In the genomic region with DNA sequence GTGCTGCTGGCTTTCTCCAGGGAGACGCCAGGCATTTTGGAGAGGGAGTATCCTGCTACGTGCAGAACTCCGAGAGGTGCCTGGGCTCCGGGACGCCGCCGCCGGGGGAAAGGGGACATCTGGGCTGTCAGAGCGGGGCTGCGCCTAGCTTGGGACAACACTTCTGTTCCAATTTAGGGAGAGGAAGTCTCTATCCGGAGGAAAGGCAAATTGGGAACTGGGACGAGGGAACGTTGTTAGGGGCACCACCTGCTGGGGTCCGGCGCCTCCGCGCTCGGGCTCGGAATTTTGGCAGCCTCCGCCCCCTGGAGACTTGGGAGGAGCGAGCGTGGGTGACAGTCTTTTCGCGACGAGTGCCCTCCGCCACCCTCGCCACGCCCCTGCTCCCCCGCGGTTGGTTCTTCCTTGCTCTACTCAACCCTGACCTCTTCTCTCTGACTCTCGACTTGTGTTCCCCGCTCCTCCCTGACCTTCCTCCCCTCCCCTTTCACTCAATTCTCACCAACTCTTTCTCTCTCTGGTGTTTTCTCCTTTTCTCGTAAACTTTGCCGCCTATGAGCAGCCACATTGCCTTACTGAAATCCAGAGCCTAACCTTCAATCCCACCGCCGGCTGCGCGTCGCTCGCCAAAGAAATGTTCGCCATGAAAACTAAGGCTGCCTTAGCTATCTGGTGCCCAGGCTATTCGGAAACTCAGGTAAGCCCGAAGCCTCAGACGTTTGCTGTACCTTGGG, we compare ENCODE assay signal across 1 cellular context.
TF ChIP-seq lines count a peak whose summit lies in the region.

No MANE protein-coding gene starts in this region.

TF ChIP-seq in HEK293, 187 proteins besides CTCF, POLR2A, EP300 and RAD21 (continued from another document):
- TF ChIP-seq ZNF341 (tag by site-specific recombination; IDR thresholded peaks at IDR 0.05; ENCODE audit: low read depth): peak; percentile 69
- peak; percentile 80 for TF ChIP-seq PATZ1 (tag by site-specific recombination; IDR thresholded peaks at IDR 0.05)
- no peak for TF ChIP-seq MEIS1 (CRISPR knock-in tag; IDR thresholded peaks at IDR 0.05; ENCODE audit: borderline replicate concordance)
- no peak for TF ChIP-seq ZNF274 (IDR thresholded peaks at IDR 0.05; ENCODE audit: low read length)
- TF ChIP-seq ZNF274 (tag by site-specific recombination; IDR thresholded peaks at IDR 0.05; ENCODE audit: borderline replicate concordance): no peak
- TF ChIP-seq, protein P1, sequence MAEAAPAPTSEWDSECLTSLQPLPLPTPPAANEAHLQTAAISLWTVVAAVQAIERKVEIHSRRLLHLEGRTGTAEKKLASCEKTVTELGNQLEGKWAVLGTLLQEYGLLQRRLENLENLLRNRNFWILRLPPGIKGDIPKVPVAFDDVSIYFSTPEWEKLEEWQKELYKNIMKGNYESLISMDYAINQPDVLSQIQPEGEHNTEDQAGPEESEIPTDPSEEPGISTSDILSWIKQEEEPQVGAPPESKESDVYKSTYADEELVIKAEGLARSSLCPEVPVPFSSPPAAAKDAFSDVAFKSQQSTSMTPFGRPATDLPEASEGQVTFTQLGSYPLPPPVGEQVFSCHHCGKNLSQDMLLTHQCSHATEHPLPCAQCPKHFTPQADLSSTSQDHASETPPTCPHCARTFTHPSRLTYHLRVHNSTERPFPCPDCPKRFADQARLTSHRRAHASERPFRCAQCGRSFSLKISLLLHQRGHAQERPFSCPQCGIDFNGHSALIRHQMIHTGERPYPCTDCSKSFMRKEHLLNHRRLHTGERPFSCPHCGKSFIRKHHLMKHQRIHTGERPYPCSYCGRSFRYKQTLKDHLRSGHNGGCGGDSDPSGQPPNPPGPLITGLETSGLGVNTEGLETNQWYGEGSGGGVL (tag by site-specific recombination; IDR thresholded peaks at IDR 0.05): peak; percentile 20; the same call in 1 of the 2 replicates
- peak; percentile 96 for TF ChIP-seq ZBTB17 (tag by site-specific recombination; IDR thresholded peaks at IDR 0.05)
- TF ChIP-seq, protein P2, sequence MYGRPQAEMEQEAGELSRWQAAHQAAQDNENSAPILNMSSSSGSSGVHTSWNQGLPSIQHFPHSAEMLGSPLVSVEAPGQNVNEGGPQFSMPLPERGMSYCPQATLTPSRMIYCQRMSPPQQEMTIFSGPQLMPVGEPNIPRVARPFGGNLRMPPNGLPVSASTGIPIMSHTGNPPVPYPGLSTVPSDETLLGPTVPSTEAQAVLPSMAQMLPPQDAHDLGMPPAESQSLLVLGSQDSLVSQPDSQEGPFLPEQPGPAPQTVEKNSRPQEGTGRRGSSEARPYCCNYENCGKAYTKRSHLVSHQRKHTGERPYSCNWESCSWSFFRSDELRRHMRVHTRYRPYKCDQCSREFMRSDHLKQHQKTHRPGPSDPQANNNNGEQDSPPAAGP (tag by site-specific recombination; IDR thresholded peaks at IDR 0.05): 0 out of 2 replicates have a peak, but pooled peaks have one; percentile 15
- no peak for TF ChIP-seq ZNF558 (tag by site-specific recombination; IDR thresholded peaks at IDR 0.05)
- no peak for TF ChIP-seq ZNF292 (tag by site-specific recombination; IDR thresholded peaks at IDR 0.05; ENCODE audit: borderline replicate concordance, low read depth)
- TF ChIP-seq ZNF423 (tag by site-specific recombination; IDR thresholded peaks at IDR 0.05): peak; percentile 56; the same call in 1 of the 2 replicates
- peak; percentile 90 for TF ChIP-seq ZNF366 (tag by site-specific recombination; conservative IDR thresholded peaks at IDR 0.05)
- no peak for TF ChIP-seq ZNF701 (tag by site-specific recombination; IDR thresholded peaks at IDR 0.05)
- no peak for TF ChIP-seq ZNF19 (tag by site-specific recombination; IDR thresholded peaks at IDR 0.05; ENCODE audit: low read depth)
- TF ChIP-seq ZSCAN23 (tag by site-specific recombination; IDR thresholded peaks at IDR 0.05): no peak
- peak; percentile 94 for TF ChIP-seq ZBTB48 (tag by site-specific recombination; IDR thresholded peaks at IDR 0.05)
- TF ChIP-seq ZNF626 (tag by site-specific recombination; IDR thresholded peaks at IDR 0.05): no peak
- TF ChIP-seq, protein P3, sequence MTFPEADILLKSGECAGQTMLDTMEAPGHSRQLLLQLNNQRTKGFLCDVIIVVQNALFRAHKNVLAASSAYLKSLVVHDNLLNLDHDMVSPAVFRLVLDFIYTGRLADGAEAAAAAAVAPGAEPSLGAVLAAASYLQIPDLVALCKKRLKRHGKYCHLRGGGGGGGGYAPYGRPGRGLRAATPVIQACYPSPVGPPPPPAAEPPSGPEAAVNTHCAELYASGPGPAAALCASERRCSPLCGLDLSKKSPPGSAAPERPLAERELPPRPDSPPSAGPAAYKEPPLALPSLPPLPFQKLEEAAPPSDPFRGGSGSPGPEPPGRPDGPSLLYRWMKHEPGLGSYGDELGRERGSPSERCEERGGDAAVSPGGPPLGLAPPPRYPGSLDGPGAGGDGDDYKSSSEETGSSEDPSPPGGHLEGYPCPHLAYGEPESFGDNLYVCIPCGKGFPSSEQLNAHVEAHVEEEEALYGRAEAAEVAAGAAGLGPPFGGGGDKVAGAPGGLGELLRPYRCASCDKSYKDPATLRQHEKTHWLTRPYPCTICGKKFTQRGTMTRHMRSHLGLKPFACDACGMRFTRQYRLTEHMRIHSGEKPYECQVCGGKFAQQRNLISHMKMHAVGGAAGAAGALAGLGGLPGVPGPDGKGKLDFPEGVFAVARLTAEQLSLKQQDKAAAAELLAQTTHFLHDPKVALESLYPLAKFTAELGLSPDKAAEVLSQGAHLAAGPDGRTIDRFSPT (tag by site-specific recombination; IDR thresholded peaks at IDR 0.05): peak; percentile 96
- TF ChIP-seq ZSCAN5A (tag by site-specific recombination; IDR thresholded peaks at IDR 0.05): no peak
- TF ChIP-seq ZNF629 (tag by site-specific recombination; IDR thresholded peaks at IDR 0.05): 0 out of 2 replicates have a peak, but pooled peaks have one; percentile 34
- no peak for TF ChIP-seq ZNF624 (tag by site-specific recombination; IDR thresholded peaks at IDR 0.05)
- TF ChIP-seq ZNF777 (tag by site-specific recombination; IDR thresholded peaks at IDR 0.05; ENCODE audit: borderline replicate concordance): no peak
- TF ChIP-seq ZFP69B (tag by site-specific recombination; IDR thresholded peaks at IDR 0.05): 0 out of 2 replicates have a peak, but pooled peaks have one; percentile 19
- TF ChIP-seq MZF1 (tag by site-specific recombination; IDR thresholded peaks at IDR 0.05; ENCODE audit: borderline replicate concordance): peak; percentile 90
- no peak for TF ChIP-seq OSR2 (tag by site-specific recombination; IDR thresholded peaks at IDR 0.05)
- TF ChIP-seq, protein P4, sequence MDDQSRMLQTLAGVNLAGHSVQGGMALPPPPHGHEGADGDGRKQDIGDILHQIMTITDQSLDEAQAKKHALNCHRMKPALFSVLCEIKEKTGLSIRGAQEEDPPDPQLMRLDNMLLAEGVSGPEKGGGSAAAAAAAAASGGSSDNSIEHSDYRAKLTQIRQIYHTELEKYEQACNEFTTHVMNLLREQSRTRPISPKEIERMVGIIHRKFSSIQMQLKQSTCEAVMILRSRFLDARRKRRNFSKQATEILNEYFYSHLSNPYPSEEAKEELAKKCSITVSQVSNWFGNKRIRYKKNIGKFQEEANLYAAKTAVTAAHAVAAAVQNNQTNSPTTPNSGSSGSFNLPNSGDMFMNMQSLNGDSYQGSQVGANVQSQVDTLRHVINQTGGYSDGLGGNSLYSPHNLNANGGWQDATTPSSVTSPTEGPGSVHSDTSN (CRISPR knock-in tag; IDR thresholded peaks at IDR 0.05): 0 out of 2 replicates have a peak, but pooled peaks have one; percentile 34
- no peak for TF ChIP-seq ZSCAN18 (tag by site-specific recombination; IDR thresholded peaks at IDR 0.05)
- no peak; the same call in 1 of the 2 replicates for TF ChIP-seq YY1 (tag by site-specific recombination; IDR thresholded peaks at IDR 0.05)
- no peak for TF ChIP-seq TRIM28 (IDR thresholded peaks at IDR 0.05; ENCODE audit: borderline replicate concordance, low read length)
- TF ChIP-seq ZNF138 (tag by site-specific recombination; IDR thresholded peaks at IDR 0.05; ENCODE audit: borderline replicate concordance): no peak
- TF ChIP-seq ZXDB (tag by site-specific recombination; IDR thresholded peaks at IDR 0.05): peak; percentile 74
- peak; percentile 92 for TF ChIP-seq GLIS1 (tag by site-specific recombination; IDR thresholded peaks at IDR 0.05)
- no peak for TF ChIP-seq TCF7L2 (IDR thresholded peaks at IDR 0.05; ENCODE audit: borderline replicate concordance, low read depth, low read length)
- TF ChIP-seq, protein P5, sequence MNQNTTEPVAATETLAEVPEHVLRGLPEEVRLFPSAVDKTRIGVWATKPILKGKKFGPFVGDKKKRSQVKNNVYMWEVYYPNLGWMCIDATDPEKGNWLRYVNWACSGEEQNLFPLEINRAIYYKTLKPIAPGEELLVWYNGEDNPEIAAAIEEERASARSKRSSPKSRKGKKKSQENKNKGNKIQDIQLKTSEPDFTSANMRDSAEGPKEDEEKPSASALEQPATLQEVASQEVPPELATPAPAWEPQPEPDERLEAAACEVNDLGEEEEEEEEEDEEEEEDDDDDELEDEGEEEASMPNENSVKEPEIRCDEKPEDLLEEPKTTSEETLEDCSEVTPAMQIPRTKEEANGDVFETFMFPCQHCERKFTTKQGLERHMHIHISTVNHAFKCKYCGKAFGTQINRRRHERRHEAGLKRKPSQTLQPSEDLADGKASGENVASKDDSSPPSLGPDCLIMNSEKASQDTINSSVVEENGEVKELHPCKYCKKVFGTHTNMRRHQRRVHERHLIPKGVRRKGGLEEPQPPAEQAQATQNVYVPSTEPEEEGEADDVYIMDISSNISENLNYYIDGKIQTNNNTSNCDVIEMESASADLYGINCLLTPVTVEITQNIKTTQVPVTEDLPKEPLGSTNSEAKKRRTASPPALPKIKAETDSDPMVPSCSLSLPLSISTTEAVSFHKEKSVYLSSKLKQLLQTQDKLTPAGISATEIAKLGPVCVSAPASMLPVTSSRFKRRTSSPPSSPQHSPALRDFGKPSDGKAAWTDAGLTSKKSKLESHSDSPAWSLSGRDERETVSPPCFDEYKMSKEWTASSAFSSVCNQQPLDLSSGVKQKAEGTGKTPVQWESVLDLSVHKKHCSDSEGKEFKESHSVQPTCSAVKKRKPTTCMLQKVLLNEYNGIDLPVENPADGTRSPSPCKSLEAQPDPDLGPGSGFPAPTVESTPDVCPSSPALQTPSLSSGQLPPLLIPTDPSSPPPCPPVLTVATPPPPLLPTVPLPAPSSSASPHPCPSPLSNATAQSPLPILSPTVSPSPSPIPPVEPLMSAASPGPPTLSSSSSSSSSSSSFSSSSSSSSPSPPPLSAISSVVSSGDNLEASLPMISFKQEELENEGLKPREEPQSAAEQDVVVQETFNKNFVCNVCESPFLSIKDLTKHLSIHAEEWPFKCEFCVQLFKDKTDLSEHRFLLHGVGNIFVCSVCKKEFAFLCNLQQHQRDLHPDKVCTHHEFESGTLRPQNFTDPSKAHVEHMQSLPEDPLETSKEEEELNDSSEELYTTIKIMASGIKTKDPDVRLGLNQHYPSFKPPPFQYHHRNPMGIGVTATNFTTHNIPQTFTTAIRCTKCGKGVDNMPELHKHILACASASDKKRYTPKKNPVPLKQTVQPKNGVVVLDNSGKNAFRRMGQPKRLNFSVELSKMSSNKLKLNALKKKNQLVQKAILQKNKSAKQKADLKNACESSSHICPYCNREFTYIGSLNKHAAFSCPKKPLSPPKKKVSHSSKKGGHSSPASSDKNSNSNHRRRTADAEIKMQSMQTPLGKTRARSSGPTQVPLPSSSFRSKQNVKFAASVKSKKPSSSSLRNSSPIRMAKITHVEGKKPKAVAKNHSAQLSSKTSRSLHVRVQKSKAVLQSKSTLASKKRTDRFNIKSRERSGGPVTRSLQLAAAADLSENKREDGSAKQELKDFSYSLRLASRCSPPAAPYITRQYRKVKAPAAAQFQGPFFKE (tag by site-specific recombination; IDR thresholded peaks at IDR 0.05; ENCODE audit: borderline replicate concordance): no peak
TF ChIP-seq in HEK293: peak in this region for 49.
